ENCODE assay signal across 13 cellular contexts in the genomic region with DNA sequence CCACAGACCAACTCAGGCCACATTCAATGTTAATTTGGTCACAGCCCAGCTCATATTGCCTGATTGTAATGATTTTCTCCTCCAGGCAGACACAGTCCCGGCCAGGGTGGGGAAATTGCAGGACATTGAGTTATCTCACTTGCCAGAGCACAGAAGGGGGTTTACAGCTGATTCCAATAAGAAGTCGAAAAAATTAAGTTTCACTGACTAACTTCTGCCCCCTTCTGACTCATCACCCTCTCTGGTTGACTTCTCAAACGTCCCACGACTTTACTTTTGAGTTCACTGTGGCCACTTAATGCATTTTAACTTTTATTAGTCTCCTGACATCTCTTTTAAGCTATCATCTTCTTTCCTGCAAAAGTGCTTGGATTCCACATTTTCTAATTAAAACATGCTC.
DNase-seq lines count a peak whose midpoint lies in the region; ATAC-seq and FAIRE-seq lines count a peak whose summit lies in the region.
"Had no signal": no experiment of that assay in that cellular context is flagged by ENCODE, and none has a peak within 500 bp of the region (broad histone marks: within the 10 kb centered on the region; RNA-seq: fewer than 3 reads in every experiment).

No MANE protein-coding gene starts in this region.

- no peak for FAIRE-seq in GM19239 (lab: Jason Lieb, UNC)

- peak; percentile 44 for DNase-seq in HT1080 (ENCODE audit: low read depth)
- peak; percentile 36 for DNase-seq in glomerular visceral epithelial cell (ENCODE audit: extremely low spot score)
- DNase-seq in DMS53 (lab: John Stamatoyannopoulos, UW), result no peak
- no peak for DNase-seq in GM19239 (ENCODE audit: insufficient read length, low spot score)
- no peak for DNase-seq in globus pallidus (ENCODE audit: low spot score)
- no peak for DNase-seq in T-helper 1 cell
- DNase-seq: activated CD4-positive, CD25-positive, alpha-beta regulatory T cell; COR-L47; KG1; left cardiac atrium; NCI-H446 had no signal

- ATAC-seq in GM18499 (IDR thresholded peaks at IDR 0.05; ENCODE audit: insufficient read depth, unreplicated experiment) (peak; percentile 67), HG02588 (IDR thresholded peaks at IDR 0.05; ENCODE audit: unreplicated experiment) (peak; percentile 50)
- ATAC-seq: left cardiac atrium had no signal

Comparison
In these comparisons a context has a peak if more than half of its experiments do, and no peak if none do; other contexts are left out.
1. DNase-seq: peak in HT1080 (single experiment) and glomerular visceral epithelial cell (single experiment); none in DMS53 (single experiment), GM19239 (single experiment), globus pallidus (single experiment) and T-helper 1 cell (0 of 5).